ENCODE assay signal across 1 cellular context in genomic region chr11:74941492-74941891, GRCh38.
TF ChIP-seq lines count a peak whose summit lies in the region.

No MANE protein-coding gene starts in this region.

TF ChIP-seq in IMR-90, 13 proteins besides CTCF, POLR2A, EP300 and RAD21:
- TF ChIP-seq, protein P1, sequence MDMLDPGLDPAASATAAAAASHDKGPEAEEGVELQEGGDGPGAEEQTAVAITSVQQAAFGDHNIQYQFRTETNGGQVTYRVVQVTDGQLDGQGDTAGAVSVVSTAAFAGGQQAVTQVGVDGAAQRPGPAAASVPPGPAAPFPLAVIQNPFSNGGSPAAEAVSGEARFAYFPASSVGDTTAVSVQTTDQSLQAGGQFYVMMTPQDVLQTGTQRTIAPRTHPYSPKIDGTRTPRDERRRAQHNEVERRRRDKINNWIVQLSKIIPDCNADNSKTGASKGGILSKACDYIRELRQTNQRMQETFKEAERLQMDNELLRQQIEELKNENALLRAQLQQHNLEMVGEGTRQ (IDR thresholded peaks at IDR 0.05; ENCODE audit: low read depth, low read length) = no peak
- TF ChIP-seq, protein P2, sequence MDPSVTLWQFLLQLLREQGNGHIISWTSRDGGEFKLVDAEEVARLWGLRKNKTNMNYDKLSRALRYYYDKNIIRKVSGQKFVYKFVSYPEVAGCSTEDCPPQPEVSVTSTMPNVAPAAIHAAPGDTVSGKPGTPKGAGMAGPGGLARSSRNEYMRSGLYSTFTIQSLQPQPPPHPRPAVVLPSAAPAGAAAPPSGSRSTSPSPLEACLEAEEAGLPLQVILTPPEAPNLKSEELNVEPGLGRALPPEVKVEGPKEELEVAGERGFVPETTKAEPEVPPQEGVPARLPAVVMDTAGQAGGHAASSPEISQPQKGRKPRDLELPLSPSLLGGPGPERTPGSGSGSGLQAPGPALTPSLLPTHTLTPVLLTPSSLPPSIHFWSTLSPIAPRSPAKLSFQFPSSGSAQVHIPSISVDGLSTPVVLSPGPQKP (IDR thresholded peaks at IDR 0.05; ENCODE audit: borderline replicate concordance, low read depth, low read length) = no peak
- no peak for TF ChIP-seq MAFK (IDR thresholded peaks at IDR 0.05; ENCODE audit: low read depth, low read length)
- no peak for TF ChIP-seq NFE2L2 (IDR thresholded peaks at IDR 0.05; ENCODE audit: low read depth, low read length)
- TF ChIP-seq RCOR1 (IDR thresholded peaks at IDR 0.05; ENCODE audit: insufficient replicate concordance, low read length) = no peak
- no peak for TF ChIP-seq CHD1 (IDR thresholded peaks at IDR 0.05; ENCODE audit: low read depth, low read length)
- no peak for TF ChIP-seq MAZ (IDR thresholded peaks at IDR 0.05; ENCODE audit: borderline replicate concordance, low read depth, low read length)
- no peak for TF ChIP-seq SMC3 (IDR thresholded peaks at IDR 0.05; ENCODE audit: low read depth, low read length)
- TF ChIP-seq CEBPB (IDR thresholded peaks at IDR 0.05; ENCODE audit: low read depth, low read length) = no peak
- TF ChIP-seq BHLHE40 (IDR thresholded peaks at IDR 0.05; ENCODE audit: low read depth, low read length) = no peak
- no peak for TF ChIP-seq FOS (IDR thresholded peaks at IDR 0.05; ENCODE audit: low read depth, low read length)
- no peak for TF ChIP-seq RFX5 (IDR thresholded peaks at IDR 0.05; ENCODE audit: low read depth, low read length)
- no peak for TF ChIP-seq MXI1 (IDR thresholded peaks at IDR 0.05; ENCODE audit: borderline replicate concordance, low read depth, low read length)
